Comparison of ENCODE assay signal across 18 cellular contexts in genomic region chr5:83556190-83556589, GRCh38.
A peak's percentile ranks its signal among the peaks of the same experiment; 100 is the strongest.
DNase-seq lines count a peak whose midpoint lies in the region; ATAC-seq lines count a peak whose summit lies in the region.
"Had no signal": no experiment of that assay in that cellular context is flagged by ENCODE, and none has a peak within 500 bp of the region (broad histone marks: within the 10 kb centered on the region; RNA-seq: fewer than 3 reads in every experiment).

No MANE protein-coding gene starts in this region.

- no peak overlapping the region for H3K27ac Mint-ChIP-seq in activated T-helper 17 cell treated with anti-CD3 and anti-CD28 coated beads, Interleukin-2, amount 50 U/mL, for 72 hours
- H3K27ac Mint-ChIP-seq: stimulated activated naive CD8-positive, alpha-beta T cell treated with anti-CD3 and anti-CD28 coated beads, Interleukin-15, Interleukin-2, amounts not matched to agents 100 ng/mL and 50 ng/mL, for 24 hours had no signal

- H3K4me1 Mint-ChIP-seq in activated T-helper 17 cell treated with anti-CD3 and anti-CD28 coated beads, Interleukin-2, amount 50 U/mL, for 72 hours, result no peaks in the 10 kb centered on the region
- H3K4me1 Mint-ChIP-seq: central memory CD8-positive, alpha-beta T cell had no signal

- H3K36me3 Mint-ChIP-seq in activated T-helper 17 cell treated with anti-CD3 and anti-CD28 coated beads, Interleukin-2, amount 50 U/mL, for 72 hours (ENCODE audit: low read depth), result no peaks in the 10 kb centered on the region

- peaks cover 4% of the 10 kb centered on the region for H3K27me3 Mint-ChIP-seq in activated T-helper 17 cell treated with anti-CD3 and anti-CD28 coated beads, Interleukin-2, amount 50 U/mL, for 72 hours
- H3K27me3 Mint-ChIP-seq: stimulated activated naive CD8-positive, alpha-beta T cell treated with anti-CD3 and anti-CD28 coated beads, Interleukin-15, Interleukin-2, amounts not matched to agents 100 ng/mL and 50 ng/mL, for 24 hours had no signal

- no peaks in the 10 kb centered on the region for H3K9me3 Mint-ChIP-seq in activated T-helper 17 cell treated with anti-CD3 and anti-CD28 coated beads, Interleukin-2, amount 50 U/mL, for 72 hours
- H3K9me3 Mint-ChIP-seq: central memory CD8-positive, alpha-beta T cell; stimulated activated naive CD8-positive, alpha-beta T cell treated with anti-CD3 and anti-CD28 coated beads, Interleukin-15, Interleukin-2, amounts not matched to agents 100 ng/mL and 50 ng/mL, for 24 hours had no signal

- no peak overlapping the region for H3K4me3 Mint-ChIP-seq in activated T-helper 17 cell treated with anti-CD3 and anti-CD28 coated beads, Interleukin-2, amount 50 U/mL, for 72 hours
- H3K4me3 Mint-ChIP-seq: central memory CD8-positive, alpha-beta T cell; stimulated activated naive CD8-positive, alpha-beta T cell treated with anti-CD3 and anti-CD28 coated beads, Interleukin-15, Interleukin-2, amounts not matched to agents 100 ng/mL and 50 ng/mL, for 24 hours had no signal

- peak; percentile 95 for ATAC-seq in GM18508 (IDR thresholded peaks at IDR 0.05; ENCODE audit: insufficient read depth, unreplicated experiment)
- peak; percentile 93 for ATAC-seq in GM19438 (IDR thresholded peaks at IDR 0.05; ENCODE audit: low read depth, unreplicated experiment)
- peak; percentile 74 for ATAC-seq in HG02798 (IDR thresholded peaks at IDR 0.05; ENCODE audit: poor library complexity, unreplicated experiment)
- peak; percentile 50 for ATAC-seq in activated T-helper 17 cell treated with anti-CD3 and anti-CD28 coated beads, Interleukin-2, amount 50 U/mL, for 72 hours (replicated peaks)
- no peak for ATAC-seq in GM21526 (IDR thresholded peaks at IDR 0.05; ENCODE audit: low FRiP score, unreplicated experiment)
- ATAC-seq: gastroesophageal sphincter had no signal

- no peak for DNase-seq in retina
- no peak for DNase-seq in DMS79 treated with DMSO at 0.1 percent for 48 hours (lab: John Stamatoyannopoulos, UW)
- no peak for DNase-seq in activated CD4-positive, alpha-beta T cell treated with anti-CD3 and anti-CD28 coated beads for 48 hours
- DNase-seq: activated CD4-positive, alpha-beta T cell treated with anti-CD3 and anti-CD28 coated beads, Interleukin-2, amount 50 U/mL, for 1 hour; activated T-cell treated with anti-CD3 and anti-CD28 coated beads, Interleukin-2, amount 50 U/mL, for 48 hours; islet precursor cell; NCI-H1092; NCI-H2171; SHP77; small intestine had no signal
